In genomic region chr17:32349854-32350661, GRCh38 we compare ENCODE assay signal across 1 cellular context.
TF ChIP-seq lines count a peak whose summit lies in the region.

TSS of gene ZNF207 (plus strand) at chr17:32350157. CDS start at chr17:32350286, 129 bp downstream.

TF ChIP-seq in HEK293, 187 proteins besides CTCF, POLR2A, EP300 and RAD21 (continued from another document and continues in another):
- TF ChIP-seq ZBTB11 (tag by site-specific recombination; conservative IDR thresholded peaks at IDR 0.05; ENCODE audit: low read depth) (peak; percentile 57), ZNF335 (tag by site-specific recombination; conservative IDR thresholded peaks at IDR 0.05) (peak; percentile 97), ZNF404 (tag by site-specific recombination; IDR thresholded peaks at IDR 0.05) (no peak), ZNF221 (tag by site-specific recombination; IDR thresholded peaks at IDR 0.05; ENCODE audit: borderline replicate concordance) (no peak), HIC1 (tag by site-specific recombination; IDR thresholded peaks at IDR 0.05) (no peak), ZNF2 (tag by site-specific recombination; IDR thresholded peaks at IDR 0.05) (peak; percentile 88; the same call in 1 of the 2 replicates), ZNF792 (tag by site-specific recombination; IDR thresholded peaks at IDR 0.05) (0 out of 2 replicates have a peak, but pooled peaks have one; percentile 47), ZNF600 (tag by site-specific recombination; IDR thresholded peaks at IDR 0.05) (peak; percentile 74), ZNF76 (tag by site-specific recombination; IDR thresholded peaks at IDR 0.05; ENCODE audit: borderline replicate concordance, low read depth) (peak; percentile 94), ZNF391 (tag by site-specific recombination; IDR thresholded peaks at IDR 0.05; ENCODE audit: borderline replicate concordance, low read depth) (peak; percentile 79; the same call in 1 of the 2 replicates), ZNF292 (tag by site-specific recombination; IDR thresholded peaks at IDR 0.05; ENCODE audit: borderline replicate concordance, low read depth) (no peak), ZBTB44 (tag by site-specific recombination; IDR thresholded peaks at IDR 0.05) (no peak), YY2 (tag by site-specific recombination; IDR thresholded peaks at IDR 0.05) (peak; percentile 90), GLIS2 (tag by site-specific recombination; IDR thresholded peaks at IDR 0.05) (peak; percentile 86), KLF1 (tag by site-specific recombination; IDR thresholded peaks at IDR 0.05) (peak; percentile 64), ZSCAN23 (tag by site-specific recombination; IDR thresholded peaks at IDR 0.05) (no peak), ZNF350 (tag by site-specific recombination; IDR thresholded peaks at IDR 0.05) (no peak), ZEB2 (tag by site-specific recombination; IDR thresholded peaks at IDR 0.05) (peak; percentile 76), ZNF37A (tag by site-specific recombination; IDR thresholded peaks at IDR 0.05) (no peak), ZNF654 (tag by site-specific recombination; IDR thresholded peaks at IDR 0.05; ENCODE audit: low read depth) (no peak), ZNF362 (tag by site-specific recombination; IDR thresholded peaks at IDR 0.05) (no peak), ZFP69B (tag by site-specific recombination; IDR thresholded peaks at IDR 0.05) (peak; percentile 65; the same call in 1 of the 2 replicates), ZNF175 (tag by site-specific recombination; IDR thresholded peaks at IDR 0.05) (no peak), MEIS1 (CRISPR knock-in tag; IDR thresholded peaks at IDR 0.05; ENCODE audit: borderline replicate concordance) (no peak), ZNF621 (tag by site-specific recombination; IDR thresholded peaks at IDR 0.05) (no peak), ZNF223 (tag by site-specific recombination; IDR thresholded peaks at IDR 0.05) (no peak), ZNF211 (tag by site-specific recombination; IDR thresholded peaks at IDR 0.05; ENCODE audit: low read depth) (no peak), ZNF48 (tag by site-specific recombination; IDR thresholded peaks at IDR 0.05) (no peak), ATF2 (tag by site-specific recombination; IDR thresholded peaks at IDR 0.05; ENCODE audit: low read depth) (no peak), REST (tag by site-specific recombination; IDR thresholded peaks at IDR 0.05) (peak; percentile 57), ZNF148 (tag by site-specific recombination; IDR thresholded peaks at IDR 0.05; ENCODE audit: borderline replicate concordance) (no peak), ZSCAN4 (tag by site-specific recombination; IDR thresholded peaks at IDR 0.05) (peak; percentile 39; the same call in 1 of the 2 replicates), ZNF488 (tag by site-specific recombination; IDR thresholded peaks at IDR 0.05) (no peak), ZSCAN30 (tag by site-specific recombination; IDR thresholded peaks at IDR 0.05) (0 out of 2 replicates have a peak, but pooled peaks have one; percentile 4), ZNF121 (tag by site-specific recombination; IDR thresholded peaks at IDR 0.05) (0 out of 2 replicates have a peak, but pooled peaks have one; percentile 47), ZNF843 (tag by site-specific recombination; IDR thresholded peaks at IDR 0.05) (peak; percentile 55), ZNF114 (tag by site-specific recombination; IDR thresholded peaks at IDR 0.05) (no peak), MYNN (tag by site-specific recombination; IDR thresholded peaks at IDR 0.05; ENCODE audit: borderline replicate concordance) (peak; percentile 65; the same call in 1 of the 2 replicates), ZNF394 (tag by site-specific recombination; IDR thresholded peaks at IDR 0.05; ENCODE audit: borderline replicate concordance) (peak; percentile 40; the same call in 1 of the 2 replicates), ZNF174 (tag by site-specific recombination; IDR thresholded peaks at IDR 0.05) (no peak), ZNF10 (tag by site-specific recombination; IDR thresholded peaks at IDR 0.05) (no peak), MZF1 (tag by site-specific recombination; IDR thresholded peaks at IDR 0.05; ENCODE audit: borderline replicate concordance) (0 out of 2 replicates have a peak, but pooled peaks have one; percentile 31), ZNF629 (tag by site-specific recombination; IDR thresholded peaks at IDR 0.05) (peak; percentile 51)
